8 cellular contexts compared by ENCODE assay signal in genomic region chrX:38664285-38664684, GRCh38.
DNase-seq lines count a peak whose midpoint lies in the region; ATAC-seq and TF ChIP-seq lines count a peak whose summit lies in the region.

No MANE protein-coding gene starts in this region.

- peak in 8 of 9 donors; percentile 8 to 55 (median 40) for TF ChIP-seq CTCF in heart right ventricle (IDR thresholded peaks at IDR 0.05)
- TF ChIP-seq CTCF in brain (conservative IDR thresholded peaks at IDR 0.05) = peak; percentile 58 to 78
- peak in 3 of 6 experiments; percentile 18 to 44 (median 22) for TF ChIP-seq CTCF in esophagus squamous epithelium (IDR thresholded peaks at IDR 0.05)

- H2BK120ac ChIP-seq in mesenchymal stem cell (ENCODE audit: low read depth, low read length) = no peak overlapping the region

- H3K4me1 ChIP-seq in heart right ventricle (no peaks in the 10 kb centered on the region), mesenchymal stem cell (ENCODE audit: control insufficient read depth, insufficient read depth, low read depth, low read length) (no peaks in the 10 kb centered on the region), esophagus squamous epithelium (peaks cover 0 to 5% (median 0%) of the 10 kb centered on the region in 3 donors)

- H3K27me3 Mint-ChIP-seq in brain = peaks cover 3% of the 10 kb centered on the region

- DNase-seq in heart right ventricle = peak in 1 of 2 donors; percentile 6
- no peak for DNase-seq in left cardiac atrium
- DNase-seq in NCI-H1694 (lab: John Stamatoyannopoulos, UW) = peak; percentile 33
- peak; percentile 48 for DNase-seq in mesenchymal stem cell
- DNase-seq in esophagus squamous epithelium (lab: John Stamatoyannopoulos, UW) = no peak

- no peak overlapping the region for H2BK12ac ChIP-seq in mesenchymal stem cell (ENCODE audit: low read length in 2 of 2)

- peaks cover 19% of the 10 kb centered on the region for H3K36me3 Mint-ChIP-seq in brain

- no peak overlapping the region for H4K91ac ChIP-seq in mesenchymal stem cell (ENCODE audit: low read length)

- H3K27me3 ChIP-seq in heart right ventricle = peaks cover 0 to 17% (median 0%) of the 10 kb centered on the region in 7 donors
- H3K27me3 ChIP-seq in mesenchymal stem cell (ENCODE audit: control insufficient read depth in 1 of 2, insufficient read depth in 1 of 2, low read length in 2 of 2) = peaks cover 3 to 36% of the 10 kb centered on the region in 2 experiments
- no peaks in the 10 kb centered on the region for H3K27me3 ChIP-seq in esophagus squamous epithelium

- no peak overlapping the region for H3K9ac ChIP-seq in mesenchymal stem cell (ENCODE audit: low read length)

- intact Hi-C loops in heart right ventricle (cut with DNase I) = loop anchor here in 1 of 10 donors (5.0 kb wide), 1 partner anchor 52 kb away; no protein-coding TSS in a partner anchor
- intact Hi-C loops in left cardiac atrium (cut with DNase I) = no loop called here
- intact Hi-C loops in esophagus squamous epithelium (cut with DNase I) = no loop called here

- H3K4me3 ChIP-seq in heart right ventricle = no peak overlapping the region
- H3K4me3 ChIP-seq in mesenchymal stem cell (ENCODE audit: insufficient read depth in 1 of 2, low read depth in 1 of 2, low read length in 2 of 2) = no peak overlapping the region
- no peak overlapping the region for H3K4me3 ChIP-seq in esophagus squamous epithelium

- H3K14ac ChIP-seq in mesenchymal stem cell (ENCODE audit: low read length in 2 of 2) = no peak overlapping the region

- no peak overlapping the region for H4K8ac ChIP-seq in mesenchymal stem cell (ENCODE audit: low read length)

- no peak overlapping the region for H2AK5ac ChIP-seq in mesenchymal stem cell (ENCODE audit: low read length, severe bottlenecking)

- peaks cover 8% of the 10 kb centered on the region for H3K4me1 Mint-ChIP-seq in brain

- no peak for ATAC-seq in heart right ventricle
- ATAC-seq in left cardiac atrium = no peak
- no peak for ATAC-seq in HG03097 (IDR thresholded peaks at IDR 0.05; ENCODE audit: low FRiP score, unreplicated experiment)
- ATAC-seq in HG02981 (IDR thresholded peaks at IDR 0.05; ENCODE audit: unreplicated experiment) = no peak

- no peak overlapping the region for H3K4me2 ChIP-seq in mesenchymal stem cell (ENCODE audit: low read length, poor library complexity, severe bottlenecking)

- no peaks in the 10 kb centered on the region for H3K36me3 ChIP-seq in heart right ventricle
- H3K36me3 ChIP-seq in mesenchymal stem cell (ENCODE audit: control insufficient read depth in 1 of 2, insufficient read depth in 2 of 2, low read depth in 1 of 2, low read length in 2 of 2) = no peaks in the 10 kb centered on the region
- no peaks in the 10 kb centered on the region for H3K36me3 ChIP-seq in esophagus squamous epithelium

- H2BK5ac ChIP-seq in mesenchymal stem cell (ENCODE audit: low read depth, low read length, poor library complexity, severe bottlenecking) = no peak overlapping the region

- no peak overlapping the region for H3K18ac ChIP-seq in mesenchymal stem cell (ENCODE audit: low read depth in 1 of 2, low read length in 2 of 2)

- no peak overlapping the region for H3K4ac ChIP-seq in mesenchymal stem cell (ENCODE audit: low read depth in 1 of 2, low read length in 2 of 2)

- TF ChIP-seq POLR2A in esophagus squamous epithelium (IDR thresholded peaks at IDR 0.05) = no peak

- H3K4me3 Mint-ChIP-seq in brain = no peak overlapping the region

- no peak overlapping the region for H3K27ac Mint-ChIP-seq in brain

- WGBS in heart right ventricle, 2 donors = 25 to 28% methylated on average over 5 of the region's 5 CpGs
- 8% methylated on average over 3 of the region's 5 CpGs for WGBS in mesenchymal stem cell
- WGBS in esophagus squamous epithelium, 2 donors = 20 to 34% methylated on average over 5 of the region's 5 CpGs

- H3K79me1 ChIP-seq in mesenchymal stem cell (replicated peaks; ENCODE audit: low read length, poor library complexity, severe bottlenecking) = no peaks in the 10 kb centered on the region

- H2AFZ ChIP-seq in mesenchymal stem cell (ENCODE audit: low read depth, low read length) = no peak overlapping the region

- H3K9me3 ChIP-seq in heart right ventricle (no peaks in the 10 kb centered on the region), mesenchymal stem cell (ENCODE audit: control insufficient read depth, low read length) (no peaks in the 10 kb centered on the region), esophagus squamous epithelium (no peaks in the 10 kb centered on the region)

- H2BK15ac ChIP-seq in mesenchymal stem cell (ENCODE audit: low read depth, poor library complexity, severe bottlenecking) = no peak overlapping the region

- H3K27ac ChIP-seq in heart right ventricle (no peak overlapping the region), mesenchymal stem cell (ENCODE audit: low read length, poor library complexity, severe bottlenecking) (no peak overlapping the region), esophagus squamous epithelium (no peak overlapping the region)

- H3K9me3 Mint-ChIP-seq in brain = no peaks in the 10 kb centered on the region

- H3K23ac ChIP-seq in mesenchymal stem cell (ENCODE audit: low read length in 2 of 2) = no peak overlapping the region

Comparison
In these comparisons a context has a peak if more than half of its experiments do, and no peak if none do; other contexts are left out.
1. DNase-seq: peak in NCI-H1694 (single experiment) and mesenchymal stem cell (single experiment); none in left cardiac atrium (single experiment) and esophagus squamous epithelium (single experiment).